23 cellular contexts compared by ENCODE assay signal in the genomic region with DNA sequence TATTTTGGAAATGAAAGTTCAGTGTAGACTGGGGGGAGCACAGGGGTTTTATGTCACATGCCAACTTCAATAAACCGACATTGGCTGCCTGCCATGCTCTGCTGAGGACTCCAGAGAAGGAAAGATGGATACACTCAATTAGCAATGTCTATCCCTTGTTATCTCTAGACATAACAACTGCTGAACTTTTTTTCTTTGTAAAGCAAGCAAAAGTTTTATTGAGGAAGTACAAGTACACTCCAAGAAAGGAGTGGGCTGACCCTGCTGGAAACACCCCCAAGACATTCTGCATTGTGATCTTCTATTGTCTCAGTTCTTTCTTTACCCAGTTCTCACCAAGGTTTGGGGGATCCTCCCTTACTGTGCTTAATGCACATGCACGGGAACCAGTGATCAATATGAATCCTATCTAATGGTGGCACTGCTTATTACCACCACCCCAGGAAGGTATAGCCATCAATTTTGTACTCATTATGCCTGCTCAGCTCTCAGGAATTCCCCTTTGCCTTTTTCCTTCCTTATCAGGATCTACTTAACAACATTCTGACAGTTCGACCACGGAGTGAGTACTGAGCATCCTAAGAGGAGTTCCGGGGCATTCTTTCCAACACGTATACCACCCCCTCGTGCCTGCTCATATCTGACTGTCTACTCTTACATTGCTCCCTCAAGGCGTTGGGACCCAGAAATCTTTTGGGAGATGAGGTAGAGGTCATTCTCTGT. TPM values are rescaled to one million over a fixed set of nuclear protein-coding genes. Genes with fewer than 3 reads are reported as not detected.
DNase-seq lines count a peak whose midpoint lies in the region; ATAC-seq and TF ChIP-seq lines count a peak whose summit lies in the region.
"Had no signal": no experiment of that assay in that cellular context is flagged by ENCODE, and none has a peak within 500 bp of the region (broad histone marks: within the 10 kb centered on the region; RNA-seq: fewer than 3 reads in every experiment).

No MANE protein-coding gene starts in this region.

- TF ChIP-seq CTCF in cardiac muscle cell (IDR thresholded peaks at IDR 0.05; ENCODE audit: low read depth, low read length) = no peak
- no peak for TF ChIP-seq CTCF in fibroblast of villous mesenchyme (IDR thresholded peaks at IDR 0.05; ENCODE audit: insufficient read depth, low read depth, low read length)

- H3K27ac ChIP-seq in cardiac muscle cell = no peak overlapping the region
- H3K27ac ChIP-seq: RWPE1, SK-N-MC, skin epidermis, thoracic aorta had no signal

- intact Hi-C loops in Right ventricle myocardium inferior (cut with DNase I) (no loop called here), posterior cingulate gyrus (cut with DNase I) (no loop called here)

- H3K4me1 ChIP-seq in cardiac muscle cell (ENCODE audit: low read depth) = peaks cover 18% of the 10 kb centered on the region

- H3K4me3 ChIP-seq in cardiac muscle cell = no peak overlapping the region
- H3K4me3 ChIP-seq in fibroblast of villous mesenchyme (ENCODE audit: low read depth, low read length) = no peak overlapping the region
- H3K4me3 ChIP-seq: SK-N-MC, skin epidermis, thoracic aorta had no signal

- ATAC-seq in Right ventricle myocardium inferior (no peak), HG03565 (IDR thresholded peaks at IDR 0.05; ENCODE audit: unreplicated experiment) (no peak), HG03571 (IDR thresholded peaks at IDR 0.05; ENCODE audit: unreplicated experiment) (no peak)
- ATAC-seq: activated CD8-positive, alpha-beta memory T cell treated with anti-CD3 and anti-CD28 coated beads, Interleukin-2, amount 10 ng/mL, durations not matched to agents 7 days and 5 days; HCT116; natural killer cell had no signal

- H3K36me3 ChIP-seq in cardiac muscle cell = no peaks in the 10 kb centered on the region
- H3K36me3 ChIP-seq: thoracic aorta had no signal

- DNase-seq in cardiac muscle cell (ENCODE audit: low read depth in 1 of 2, low spot score in 1 of 2) (peak; percentile 3 to 18), Right ventricle myocardium inferior (ENCODE audit: missing footprints) (no peak), amniotic epithelial cell (ENCODE audit: low read depth) (peak; percentile 49), fibroblast of villous mesenchyme (ENCODE audit: low read depth) (peak; percentile 22), posterior cingulate gyrus (no peak), DMS53 (lab: John Stamatoyannopoulos, UW) (no peak)
- DNase-seq: ACHN; activated CD4-positive, alpha-beta T cell treated with anti-CD3 and anti-CD28 coated beads for 48 hours; activated CD8-positive, alpha-beta memory T cell treated with anti-CD3 and anti-CD28 coated beads, Interleukin-2, amount 10 ng/mL, durations not matched to agents 7 days and 5 days; activated naive CD4-positive, alpha-beta T cell treated with anti-CD3 and anti-CD28 coated beads for 36 hours; Caco-2; caudate nucleus; midbrain; natural killer cell; NCI-H1436 treated with DMSO at 0.1 percent for 48 hours; NCI-H82 had no signal

- no peaks in the 10 kb centered on the region for H3K9me3 ChIP-seq in cardiac muscle cell (ENCODE audit: low read depth)
- H3K9me3 ChIP-seq: Caco-2, thoracic aorta had no signal

- H3K27me3 ChIP-seq in cardiac muscle cell = no peaks in the 10 kb centered on the region

RNA-seq across cellular contexts. Expression of a gene that starts 28.7 kb away (rescaled TPM):
- total RNA-seq in cardiac muscle cell (6.0 and 10.0 TPM in 2 replicates), Right ventricle myocardium inferior (11.1 TPM), fibroblast of villous mesenchyme (7.1 and 7.3 TPM in 2 replicates)
- polyA plus RNA-seq in cardiac muscle cell = 5.9 and 8.6 TPM in 2 replicates

Comparison
In these comparisons a context has a peak if more than half of its experiments do, and no peak if none do; other contexts are left out.
1. DNase-seq: peak in cardiac muscle cell (2 of 2), amniotic epithelial cell (single experiment) and fibroblast of villous mesenchyme (single experiment); none in Right ventricle myocardium inferior (single experiment), posterior cingulate gyrus (0 of 10) and DMS53 (single experiment).